19 cellular contexts compared by ENCODE assay signal in the genomic region with DNA sequence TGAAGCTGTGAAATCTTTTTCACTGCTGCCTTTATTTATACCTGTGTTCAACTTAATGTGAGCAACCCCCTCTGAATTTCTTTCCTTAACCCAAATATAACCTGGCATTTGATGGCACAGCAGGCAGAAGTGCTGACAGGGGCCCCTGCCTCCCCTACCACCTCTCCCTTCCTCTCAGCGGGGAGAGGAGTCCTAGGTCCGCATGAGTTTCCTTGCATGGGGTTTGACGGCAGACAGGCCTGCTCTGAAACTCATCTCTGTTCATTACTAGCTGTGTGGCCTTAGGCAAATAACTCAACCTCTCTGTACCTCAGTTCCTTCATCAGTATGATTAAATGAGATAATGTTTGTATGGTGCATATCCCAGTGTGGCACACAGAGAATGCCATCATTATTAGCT.
DNase-seq lines count a peak whose midpoint lies in the region; ATAC-seq, FAIRE-seq and TF ChIP-seq lines count a peak whose summit lies in the region.
"Had no signal": no experiment of that assay in that cellular context is flagged by ENCODE, and none has a peak within 500 bp of the region (broad histone marks: within the 10 kb centered on the region; RNA-seq: fewer than 3 reads in every experiment).

No MANE protein-coding gene starts in this region.

- no peak for DNase-seq in HepG2 (ENCODE audit: low spot score)
- DNase-seq in right lobe of liver: no peak
- DNase-seq in esophagus muscularis mucosa (ENCODE audit: extremely low spot score): peak; percentile 68
- DNase-seq in PC-3: no peak
- no peak for DNase-seq in Peyer's patch
- DNase-seq: 8988T; BE2C; C1 segment of cervical spinal cord; Caco-2; CD4-positive, CD25-positive, alpha-beta regulatory T cell; CD8-positive, alpha-beta memory T cell; GM23248; HCEC 1CT; KG1 had no signal

- H3K9me2 ChIP-seq in PC-3 (replicated peaks; ENCODE audit: low read length): no peaks in the 10 kb centered on the region

- no peak for ATAC-seq in HepG2
- ATAC-seq in right lobe of liver: no peak
- ATAC-seq in HG03565 (IDR thresholded peaks at IDR 0.05; ENCODE audit: unreplicated experiment): no peak
- no peak for ATAC-seq in PC-3

- no peaks in the 10 kb centered on the region for H3K4me1 ChIP-seq in HepG2 (ENCODE audit: insufficient read depth, low read length)
- no peaks in the 10 kb centered on the region for H3K4me1 ChIP-seq in right lobe of liver
- no peaks in the 10 kb centered on the region for H3K4me1 ChIP-seq in HEK293 (ENCODE audit: control insufficient read depth, insufficient read depth, low read length)
- peaks cover 0 to 4% (median 0%) of the 10 kb centered on the region in 4 donors for H3K4me1 ChIP-seq in esophagus muscularis mucosa
- H3K4me1 ChIP-seq in PC-3 (ENCODE audit: insufficient read depth, low read length): peaks cover 13% of the 10 kb centered on the region; the same call in 1 of the 2 replicates
- no peaks in the 10 kb centered on the region for H3K4me1 ChIP-seq in Peyer's patch
- H3K4me1 ChIP-seq: Caco-2 had no signal

- in situ Hi-C loops in HepG2 (cut with HindIII; ENCODE audit: extremely low pct_ligation_motif_present, low pct_unique_long_range_greater_than_20kb): no loop called here

- H3K4me2 ChIP-seq in HepG2 (ENCODE audit: low read depth, low read length) (no peak overlapping the region), PC-3 (ENCODE audit: low read length) (no peak overlapping the region)

- H4K20me1 ChIP-seq in HepG2 (ENCODE audit: insufficient read depth, low read length) (peaks cover under 1% of the 10 kb centered on the region; the same call in 1 of the 2 replicates), PC-3 (ENCODE audit: low read length) (no peaks in the 10 kb centered on the region)

- intact Hi-C loops in HepG2 (cut with micrococcal nuclease; ENCODE audit: unreplicated experiment) (no loop called here), right lobe of liver (cut with DNase I) (no loop called here), esophagus muscularis mucosa (cut with DNase I) (no loop called here), PC-3 (cut with micrococcal nuclease) (no loop called here)

- TF ChIP-seq CTCF in HepG2 (CRISPR knock-in tag; IDR thresholded peaks at IDR 0.05) (no peak), right lobe of liver (IDR thresholded peaks at IDR 0.05) (no peak), HEK293 (tag by site-specific recombination; IDR thresholded peaks at IDR 0.05) (no peak), esophagus muscularis mucosa (IDR thresholded peaks at IDR 0.05) (no peak), PC-3 (conservative IDR thresholded peaks at IDR 0.05; ENCODE audit: low read depth, low read length) (no peak), Peyer's patch (IDR thresholded peaks at IDR 0.05) (no peak)

- H3K9ac ChIP-seq in HepG2 (ENCODE audit: insufficient read depth, low read depth, low read length) (no peak overlapping the region), PC-3 (ENCODE audit: low read length) (no peak overlapping the region)
- H3K9ac ChIP-seq: GM23248 had no signal

- TF ChIP-seq POLR2A in HepG2 (IDR thresholded peaks at IDR 0.05; ENCODE audit: insufficient read depth in 1 of 2, low read depth in 2 of 2, low read length in 2 of 2): no peak
- TF ChIP-seq POLR2A in right lobe of liver (IDR thresholded peaks at IDR 0.05): no peak
- TF ChIP-seq POLR2A in esophagus muscularis mucosa (IDR thresholded peaks at IDR 0.05; ENCODE audit: low read depth): no peak
- no peak for TF ChIP-seq POLR2A in Peyer's patch (IDR thresholded peaks at IDR 0.05)

- POLR2A ChIA-PET in HepG2 (lab: Yijun Ruan, JAX): no interaction called here
- POLR2A ChIA-PET in HEK293 (lab: Yijun Ruan, JAX): no interaction called here
- POLR2A ChIA-PET in PC-3 (lab: Charles Lee; ENCODE audit: unreplicated experiment): no interaction called here

- no peak overlapping the region for H3K4me3 ChIP-seq in HepG2 (replicated peaks in 1 of 3; ENCODE audit: insufficient read depth in 1 of 3, low read depth in 2 of 3, low read length in 3 of 3)
- H3K4me3 ChIP-seq in right lobe of liver: no peak overlapping the region
- no peak overlapping the region for H3K4me3 ChIP-seq in HEK293 (ENCODE audit: low read depth, low read length)
- H3K4me3 ChIP-seq in esophagus muscularis mucosa: no peak overlapping the region
- H3K4me3 ChIP-seq in PC-3 (ENCODE audit: low read length): no peak overlapping the region
- H3K4me3 ChIP-seq in Peyer's patch: no peak overlapping the region
- H3K4me3 ChIP-seq: GM23248 had no signal

- no peaks in the 10 kb centered on the region for H3F3A ChIP-seq in PC-3 (ENCODE audit: low read length, unreplicated experiment)

- WGBS in HepG2 (ENCODE audit: low lambda C conversion rate): 58% methylated on average over 3 of the region's 3 CpGs
- 87% methylated on average over 3 of the region's 3 CpGs for WGBS in right lobe of liver (ENCODE audit: insufficient coverage, low coverage, low lambda C conversion rate, missing lambda C conversion rate)
- 86% methylated on average over 3 of the region's 3 CpGs for WGBS in esophagus muscularis mucosa

- no peaks in the 10 kb centered on the region for H3K36me3 ChIP-seq in HepG2 (replicated peaks in 1 of 2; ENCODE audit: control insufficient read depth in 1 of 2, insufficient read depth in 2 of 2, low read length in 2 of 2)
- H3K36me3 ChIP-seq in right lobe of liver: no peaks in the 10 kb centered on the region
- H3K36me3 ChIP-seq in HEK293 (ENCODE audit: control insufficient read depth in 2 of 2, insufficient read depth in 1 of 2, low read length in 2 of 2): no peaks in the 10 kb centered on the region
- H3K36me3 ChIP-seq in esophagus muscularis mucosa: peaks cover 33 to 60% (median 50%) of the 10 kb centered on the region in 4 donors
- H3K36me3 ChIP-seq in PC-3 (ENCODE audit: low read depth, low read length): no peaks in the 10 kb centered on the region
- H3K36me3 ChIP-seq in Peyer's patch: no peaks in the 10 kb centered on the region
- H3K36me3 ChIP-seq: BE2C had no signal

- no peaks in the 10 kb centered on the region; a peak in 1 of 5 replicates for H3K27me3 ChIP-seq in HepG2 (ENCODE audit: control insufficient read depth in 1 of 2, insufficient read depth in 2 of 2, low read length in 2 of 2)
- H3K27me3 ChIP-seq in right lobe of liver: no peaks in the 10 kb centered on the region
- no peaks in the 10 kb centered on the region for H3K27me3 ChIP-seq in esophagus muscularis mucosa
- no peaks in the 10 kb centered on the region for H3K27me3 ChIP-seq in PC-3 (ENCODE audit: low read length)
- no peaks in the 10 kb centered on the region for H3K27me3 ChIP-seq in Peyer's patch
- H3K27me3 ChIP-seq: BE2C had no signal

- BruUV-seq in HepG2 (replicated peaks; lab: Mats Ljungman, UMichigan) (no TSS peak), PC-3 (replicated peaks; lab: Mats Ljungman, UMichigan) (no TSS peak)

- CTCF ChIA-PET in HepG2 (lab: Yijun Ruan, JAX; ENCODE audit: low intra/inter-chr PET ratio, low total read pairs) (no interaction called here), HEK293 (lab: Yijun Ruan, JAX) (interaction anchor here (0.9 kb wide), 1 partner anchor 9 kb away, joined by 4 read pairs; no protein-coding TSS in a partner anchor), PC-3 (lab: Charles Lee) (no interaction called here)

- no peak for TF ChIP-seq EP300 in HepG2 (IDR thresholded peaks at IDR 0.05; ENCODE audit: low read depth in 2 of 2, low read length in 2 of 2)
- TF ChIP-seq EP300 in HepG2 (CRISPR knock-in tag; IDR thresholded peaks at IDR 0.05; ENCODE audit: borderline replicate concordance): no peak
- no peak for TF ChIP-seq EP300 in esophagus muscularis mucosa (IDR thresholded peaks at IDR 0.05)

- H3K9me3 ChIP-seq in HepG2 (ENCODE audit: low read length) (no peaks in the 10 kb centered on the region), right lobe of liver (no peaks in the 10 kb centered on the region), HEK293 (ENCODE audit: control insufficient read depth, insufficient read depth, low read depth, low read length) (no peaks in the 10 kb centered on the region), esophagus muscularis mucosa (no peaks in the 10 kb centered on the region), PC-3 (ENCODE audit: low read length) (no peaks in the 10 kb centered on the region), Peyer's patch (no peaks in the 10 kb centered on the region)
- H3K9me3 ChIP-seq: BE2C, Caco-2 had no signal

- no peak overlapping the region for H3K27ac ChIP-seq in HepG2 (ENCODE audit: extremely low read length, insufficient read depth, low read length)
- no peak overlapping the region for H3K27ac ChIP-seq in right lobe of liver
- H3K27ac ChIP-seq in HEK293 (ENCODE audit: extremely low read depth, low read depth, low read length): no peak overlapping the region
- no peak overlapping the region for H3K27ac ChIP-seq in esophagus muscularis mucosa (replicated peaks in 1 of 4)
- no peak overlapping the region for H3K27ac ChIP-seq in PC-3 (ENCODE audit: low read length)
- no peak overlapping the region for H3K27ac ChIP-seq in Peyer's patch
- H3K27ac ChIP-seq: GM23248 had no signal

- H2AFZ ChIP-seq in HepG2 (ENCODE audit: low read length) (no peak overlapping the region), PC-3 (ENCODE audit: low read length) (no peak overlapping the region)
- H2AFZ ChIP-seq: GM23248 had no signal

- no peak for FAIRE-seq in HepG2 (lab: Jason Lieb, UNC)
- FAIRE-seq: D721Med, G401.6, GM12892 had no signal

- no peak for TF ChIP-seq RAD21 in HepG2 (CRISPR knock-in tag; IDR thresholded peaks at IDR 0.05)

- H3K79me2 ChIP-seq in HepG2 (ENCODE audit: insufficient read depth, low read length): no peaks in the 10 kb centered on the region
- H3K79me2 ChIP-seq in PC-3 (ENCODE audit: low read length): no peaks in the 10 kb centered on the region

TF ChIP-seq in HepG2, 621 proteins besides CTCF, POLR2A, EP300 and RAD21:
- TF ChIP-seq ZNF670 (CRISPR knock-in tag; IDR thresholded peaks at IDR 0.05; ENCODE audit: borderline replicate concordance) (no peak), RFX1 (IDR thresholded peaks at IDR 0.05) (no peak), ZNF768 (CRISPR knock-in tag; IDR thresholded peaks at IDR 0.05) (peak; percentile 54)

TF ChIP-seq in HEK293, 187 proteins besides CTCF, POLR2A, EP300 and RAD21:
- TF ChIP-seq HOXD13 (CRISPR knock-in tag; IDR thresholded peaks at IDR 0.05; ENCODE audit: borderline replicate concordance): no peak
- no peak for TF ChIP-seq ZNF140 (tag by site-specific recombination; IDR thresholded peaks at IDR 0.05)
- peak; percentile 49; the same call in 1 of the 2 replicates for TF ChIP-seq ZNF768 (tag by site-specific recombination; IDR thresholded peaks at IDR 0.05)

Comparison
In these comparisons a context has a peak if more than half of its experiments do, and no peak if none do; other contexts are left out.
1. Of the 63 proteins assayed by ChIP-seq in both HepG2 and HEK293: peak only in HepG2: none; only in HEK293: none; in both: ZNF768; in neither: 62.